Comparison of ENCODE assay signal across 38 cellular contexts in genomic region chr17:67177732-67178131, GRCh38.
"Had no signal": no experiment of that assay in that cellular context is flagged by ENCODE, and none has a peak within 500 bp of the region (broad histone marks: within the 10 kb centered on the region; RNA-seq: fewer than 3 reads in every experiment).

No MANE protein-coding gene starts in this region.

- H3K4me3 Mint-ChIP-seq: activated CD4-positive, alpha-beta memory T cell treated with anti-CD3 and anti-CD28 coated beads, Interleukin-2, amount 10 ng/mL, durations not matched to agents 7 days and 5 days; activated CD4-positive, alpha-beta T cell treated with anti-CD3 and anti-CD28 coated beads for 36 hours; activated CD4-positive, alpha-beta T cell treated with anti-CD3 and anti-CD28 coated beads, Interleukin-2, amount 10 ng/mL, durations not matched to agents 7 days and 5 days; activated CD8-positive, alpha-beta memory T cell treated with anti-CD3 and anti-CD28 coated beads, Interleukin-2, amount 10 ng/mL, durations not matched to agents 7 days and 5 days; activated CD8-positive, alpha-beta T cell treated with anti-CD3 and anti-CD28 coated beads, Interleukin-2, amount 10 ng/mL, durations not matched to agents 7 days and 5 days; activated naive CD4-positive, alpha-beta T cell treated with anti-CD3 and anti-CD28 coated beads for 36 hours; activated naive CD8-positive, alpha-beta T cell treated with anti-CD3 and anti-CD28 coated beads for 36 hours; activated T-cell treated with anti-CD3 and anti-CD28 coated beads, Interleukin-2, amount 50 U/mL, for 4 hours; activated T-cell treated with anti-CD3 and anti-CD28 coated beads, Interleukin-2, amount 50 U/mL, for 72 hours; activated T-helper 1 cell treated with anti-CD3 and anti-CD28 coated beads, Interleukin-12 subunit alpha, Interleukin-12 subunit beta, Interleukin-2, Interleukin-4 antibody, amounts not matched to agents 30 ng/mL and 10 ng/mL and 1 ng/mL, durations not matched to agents 14 hours and 24 hours and 36 hours; activated T-helper 17 cell treated with anti-CD3 and anti-CD28 coated beads, Interleukin-2, amount 50 U/mL, for 72 hours; T-helper 1 cell treated with Interleukin-12 subunit alpha and Interleukin-12 subunit beta and Interleukin-4 antibody, amounts not matched to agents 30 μg/mL and 1 μg/mL, for 36 hours; T-helper 2 cell treated with Interferon-gamma antibody and Interleukin-4, amounts not matched to agents 5 μg/mL and 100 μg/mL, for 36 hours had no signal

- H3K4me3 ChIP-seq: adrenal gland, body of pancreas, breast epithelium had no signal

- H3K4me1 ChIP-seq: breast epithelium had no signal

- H3K9me3 ChIP-seq: adrenal gland, body of pancreas, breast epithelium had no signal

- H3K9me3 Mint-ChIP-seq: activated CD4-positive, alpha-beta memory T cell treated with anti-CD3 and anti-CD28 coated beads, Interleukin-2, amount 10 ng/mL, durations not matched to agents 7 days and 5 days; activated CD4-positive, alpha-beta T cell treated with anti-CD3 and anti-CD28 coated beads, Interleukin-2, amount 10 ng/mL, durations not matched to agents 7 days and 5 days; activated naive CD4-positive, alpha-beta T cell treated with anti-CD3 and anti-CD28 coated beads for 36 hours; activated naive CD4-positive, alpha-beta T cell treated with anti-CD3 and anti-CD28 coated beads, Interleukin-2, amount 50 U/mL, for 72 hours; activated naive CD8-positive, alpha-beta T cell treated with anti-CD3 and anti-CD28 coated beads for 36 hours; activated T-cell treated with anti-CD3 and anti-CD28 coated beads, Interleukin-2, amount 50 U/mL, for 4 hours; activated T-cell treated with anti-CD3 and anti-CD28 coated beads, Interleukin-2, amount 50 U/mL, for 72 hours; activated T-helper 1 cell treated with anti-CD3 and anti-CD28 coated beads, Interleukin-12 subunit alpha, Interleukin-12 subunit beta, Interleukin-2, Interleukin-4 antibody, amounts not matched to agents 30 ng/mL and 10 ng/mL and 1 ng/mL, durations not matched to agents 14 hours and 24 hours and 36 hours; activated T-helper 17 cell treated with anti-CD3 and anti-CD28 coated beads, Interleukin-2, amount 50 U/mL, for 72 hours; T-helper 1 cell treated with Interleukin-12 subunit alpha and Interleukin-12 subunit beta and Interleukin-4 antibody, amounts not matched to agents 30 μg/mL and 1 μg/mL, for 36 hours; T-helper 2 cell treated with Interferon-gamma antibody and Interleukin-4, amounts not matched to agents 5 μg/mL and 100 μg/mL, for 36 hours had no signal

- H3K27ac ChIP-seq: adrenal gland, body of pancreas, brain microvascular endothelial cell, breast epithelium, VCaP had no signal

- H3K27me3 ChIP-seq: adrenal gland, body of pancreas, brain microvascular endothelial cell, breast epithelium had no signal

- H3K4me1 Mint-ChIP-seq: activated CD4-positive, alpha-beta T cell treated with anti-CD3 and anti-CD28 coated beads for 36 hours; activated CD4-positive, alpha-beta T cell treated with anti-CD3 and anti-CD28 coated beads, Interleukin-2, amount 10 ng/mL, durations not matched to agents 7 days and 5 days; activated CD8-positive, alpha-beta memory T cell treated with anti-CD3 and anti-CD28 coated beads, Interleukin-2, amount 10 ng/mL, durations not matched to agents 7 days and 5 days; activated naive CD8-positive, alpha-beta T cell treated with anti-CD3 and anti-CD28 coated beads for 36 hours; activated T-helper 17 cell treated with anti-CD3 and anti-CD28 coated beads, Interleukin-2, amount 50 U/mL, for 72 hours had no signal

- DNase-seq: activated CD4-positive, alpha-beta memory T cell treated with anti-CD3 and anti-CD28 coated beads, Interleukin-2, amount 10 ng/mL, durations not matched to agents 7 days and 5 days; activated CD4-positive, alpha-beta T cell treated with anti-CD3 and anti-CD28 coated beads for 1 hour; activated CD4-positive, alpha-beta T cell treated with anti-CD3 and anti-CD28 coated beads for 36 hours; activated CD4-positive, alpha-beta T cell treated with anti-CD3 and anti-CD28 coated beads for 48 hours; activated CD4-positive, alpha-beta T cell treated with anti-CD3 and anti-CD28 coated beads, Interleukin-2, amount 10 ng/mL, durations not matched to agents 7 days and 5 days; activated CD4-positive, alpha-beta T cell treated with anti-CD3 and anti-CD28 coated beads, Interleukin-2, amount 50 U/mL, for 48 hours; activated CD4-positive, CD25-positive, alpha-beta regulatory T cell; activated CD8-positive, alpha-beta memory T cell treated with anti-CD3 and anti-CD28 coated beads for 24 hours; activated CD8-positive, alpha-beta memory T cell treated with anti-CD3 and anti-CD28 coated beads, Interleukin-2, amount 10 ng/mL, durations not matched to agents 7 days and 5 days; activated CD8-positive, alpha-beta memory T cell treated with anti-CD3 and anti-CD28 coated beads, Interleukin-2, amount 50 U/mL, for 48 hours; activated CD8-positive, alpha-beta T cell treated with anti-CD3 and anti-CD28 coated beads, Interleukin-2, amount 10 ng/mL, durations not matched to agents 7 days and 5 days; activated effector memory CD4-positive, alpha-beta T cell treated with anti-CD3 and anti-CD28 coated beads, Interleukin-2, amount 50 U/mL, for 16 hours; activated gamma-delta T cell treated with Interleukin-2 at 50 U/mL for 16 hours; activated naive CD4-positive, alpha-beta T cell; activated naive CD4-positive, alpha-beta T cell treated with anti-CD3 and anti-CD28 coated beads for 36 hours; activated naive CD4-positive, alpha-beta T cell treated with anti-CD3 and anti-CD28 coated beads, Interleukin-2, amount 50 U/mL, for 16 hours; activated naive CD8-positive, alpha-beta T cell treated with anti-CD3 and anti-CD28 coated beads for 36 hours; activated T-cell treated with anti-CD3 and anti-CD28 coated beads, Interleukin-2, amount 50 U/mL, for 4 hours; activated T-cell treated with anti-CD3 and anti-CD28 coated beads, Interleukin-2, amount 50 U/mL, for 72 hours; adrenal gland; amniotic stem cell; aorta; body of pancreas; brain microvascular endothelial cell; central memory CD4-positive, alpha-beta T cell; T-helper 1 cell; T-helper 2 cell; T-helper 9 cell had no signal

- H3K27ac Mint-ChIP-seq: activated CD4-positive, alpha-beta memory T cell treated with anti-CD3 and anti-CD28 coated beads, Interleukin-2, amount 10 ng/mL, durations not matched to agents 7 days and 5 days; activated CD4-positive, alpha-beta T cell treated with anti-CD3 and anti-CD28 coated beads for 36 hours; activated CD4-positive, alpha-beta T cell treated with anti-CD3 and anti-CD28 coated beads, Interleukin-2, amount 10 ng/mL, durations not matched to agents 7 days and 5 days; activated CD8-positive, alpha-beta memory T cell treated with anti-CD3 and anti-CD28 coated beads, Interleukin-2, amount 10 ng/mL, durations not matched to agents 7 days and 5 days; activated CD8-positive, alpha-beta T cell treated with anti-CD3 and anti-CD28 coated beads, Interleukin-2, amount 10 ng/mL, durations not matched to agents 7 days and 5 days; activated naive CD4-positive, alpha-beta T cell treated with anti-CD3 and anti-CD28 coated beads for 36 hours; activated naive CD4-positive, alpha-beta T cell treated with anti-CD3 and anti-CD28 coated beads, Interleukin-2, amount 50 U/mL, for 72 hours; activated naive CD8-positive, alpha-beta T cell treated with anti-CD3 and anti-CD28 coated beads for 36 hours; activated T-cell treated with anti-CD3 and anti-CD28 coated beads, Interleukin-2, amount 50 U/mL, for 72 hours; activated T-helper 1 cell treated with anti-CD3 and anti-CD28 coated beads, Interleukin-12 subunit alpha, Interleukin-12 subunit beta, Interleukin-2, Interleukin-4 antibody, amounts not matched to agents 30 ng/mL and 10 ng/mL and 1 ng/mL, durations not matched to agents 14 hours and 24 hours and 36 hours; activated T-helper 17 cell treated with anti-CD3 and anti-CD28 coated beads, Interleukin-2, amount 50 U/mL, for 72 hours; T-helper 1 cell treated with Interleukin-12 subunit alpha and Interleukin-12 subunit beta and Interleukin-4 antibody, amounts not matched to agents 30 μg/mL and 1 μg/mL, for 36 hours; T-helper 2 cell treated with Interferon-gamma antibody and Interleukin-4, amounts not matched to agents 5 μg/mL and 100 μg/mL, for 36 hours had no signal

- H3K27me3 Mint-ChIP-seq: activated CD4-positive, alpha-beta memory T cell treated with anti-CD3 and anti-CD28 coated beads, Interleukin-2, amount 10 ng/mL, durations not matched to agents 7 days and 5 days; activated CD4-positive, alpha-beta T cell treated with anti-CD3 and anti-CD28 coated beads for 36 hours; activated CD4-positive, alpha-beta T cell treated with anti-CD3 and anti-CD28 coated beads, Interleukin-2, amount 10 ng/mL, durations not matched to agents 7 days and 5 days; activated CD8-positive, alpha-beta memory T cell treated with anti-CD3 and anti-CD28 coated beads, Interleukin-2, amount 10 ng/mL, durations not matched to agents 7 days and 5 days; activated naive CD8-positive, alpha-beta T cell treated with anti-CD3 and anti-CD28 coated beads for 36 hours; activated T-helper 17 cell treated with anti-CD3 and anti-CD28 coated beads, Interleukin-2, amount 50 U/mL, for 72 hours had no signal

- H3K36me3 ChIP-seq: breast epithelium had no signal

- ATAC-seq: activated CD4-positive, alpha-beta T cell treated with anti-CD3 and anti-CD28 coated beads for 36 hours; activated CD4-positive, CD25-positive, alpha-beta regulatory T cell treated with anti-CD3 and anti-CD28 coated beads, Interleukin-2, amount 50 U/mL, for 24 hours; activated CD8-positive, alpha-beta memory T cell treated with anti-CD3 and anti-CD28 coated beads, Interleukin-2, amount 10 ng/mL, durations not matched to agents 7 days and 5 days; activated CD8-positive, alpha-beta T cell treated with anti-CD3 and anti-CD28 coated beads, Interleukin-2, amount 10 ng/mL, durations not matched to agents 7 days and 5 days; activated naive CD4-positive, alpha-beta T cell treated with anti-CD3 and anti-CD28 coated beads, Interleukin-2, amount 50 U/mL, for 72 hours; activated T-cell treated with anti-CD3 and anti-CD28 coated beads, Interleukin-2, amount 50 U/mL, for 4 hours; activated T-cell treated with anti-CD3 and anti-CD28 coated beads, Interleukin-2, amount 50 U/mL, for 72 hours; activated T-helper 17 cell treated with anti-CD3 and anti-CD28 coated beads, Interleukin-2, amount 50 U/mL, for 72 hours; body of pancreas had no signal

- FAIRE-seq: astrocyte, TTC549 had no signal
